Comparison of ENCODE assay signal across 1 cellular context in the genomic region with DNA sequence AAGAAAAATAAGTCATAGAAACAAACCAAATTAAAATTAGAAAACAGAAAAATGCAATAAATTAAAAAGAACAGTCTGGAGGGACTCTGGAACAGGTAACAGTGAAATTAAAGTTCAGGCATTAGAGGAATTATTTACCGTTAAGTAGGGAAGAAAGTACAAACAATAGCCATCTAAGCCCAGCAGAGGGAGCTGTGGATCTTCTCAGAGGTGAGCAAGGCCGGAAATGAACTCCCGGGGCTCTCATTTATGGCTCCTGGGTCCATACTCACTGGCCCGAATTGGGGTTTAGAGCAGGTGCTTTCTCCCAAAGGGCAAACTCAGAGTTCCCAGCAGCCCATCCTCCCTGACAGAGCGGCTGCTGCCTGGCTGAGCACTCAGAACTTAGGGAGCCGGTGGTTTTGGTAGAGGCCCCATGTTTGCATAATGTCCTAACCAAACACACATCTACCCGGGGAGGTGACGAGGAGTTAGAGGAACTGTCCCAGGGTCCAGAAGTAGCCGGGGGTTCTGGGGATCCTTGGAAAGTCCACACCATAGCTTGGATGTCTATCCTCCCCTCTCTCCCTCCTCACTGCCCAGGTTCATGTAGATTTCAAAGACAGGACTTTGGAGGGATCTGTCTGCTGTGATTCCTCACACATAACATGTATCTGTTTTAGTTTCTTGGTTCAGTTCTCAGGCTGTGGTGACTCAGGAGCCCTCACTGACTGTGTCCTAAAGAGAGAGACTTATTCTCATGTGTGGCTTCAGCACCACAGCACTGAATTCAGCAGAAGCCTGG.
A peak's percentile ranks its signal among the peaks of the same experiment; 100 is the strongest.
TF ChIP-seq lines count a peak whose summit lies in the region.

No MANE protein-coding gene starts in this region.

TF ChIP-seq in K562, 482 proteins besides CTCF, POLR2A, EP300 and RAD21 (continued from another document and continues in another):
- no peak for TF ChIP-seq ZNF518B (CRISPR knock-in tag; IDR thresholded peaks at IDR 0.05)
- TF ChIP-seq, protein P1, sequence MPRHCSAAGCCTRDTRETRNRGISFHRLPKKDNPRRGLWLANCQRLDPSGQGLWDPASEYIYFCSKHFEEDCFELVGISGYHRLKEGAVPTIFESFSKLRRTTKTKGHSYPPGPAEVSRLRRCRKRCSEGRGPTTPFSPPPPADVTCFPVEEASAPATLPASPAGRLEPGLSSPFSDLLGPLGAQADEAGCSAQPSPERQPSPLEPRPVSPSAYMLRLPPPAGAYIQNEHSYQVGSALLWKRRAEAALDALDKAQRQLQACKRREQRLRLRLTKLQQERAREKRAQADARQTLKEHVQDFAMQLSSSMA (CRISPR knock-in tag; IDR thresholded peaks at IDR 0.05), result no peak
- peak; percentile 63; the same call in 1 of the 2 replicates for TF ChIP-seq CTBP1 (IDR thresholded peaks at IDR 0.05; ENCODE audit: borderline replicate concordance)
- TF ChIP-seq ZNF766 (CRISPR knock-in tag; conservative IDR thresholded peaks at IDR 0.05), result peak; percentile 73
- no peak for TF ChIP-seq MAFG (tag; conservative IDR thresholded peaks at IDR 0.05)
- TF ChIP-seq NCOA6 (IDR thresholded peaks at IDR 0.05), result no peak
- TF ChIP-seq, protein P2, sequence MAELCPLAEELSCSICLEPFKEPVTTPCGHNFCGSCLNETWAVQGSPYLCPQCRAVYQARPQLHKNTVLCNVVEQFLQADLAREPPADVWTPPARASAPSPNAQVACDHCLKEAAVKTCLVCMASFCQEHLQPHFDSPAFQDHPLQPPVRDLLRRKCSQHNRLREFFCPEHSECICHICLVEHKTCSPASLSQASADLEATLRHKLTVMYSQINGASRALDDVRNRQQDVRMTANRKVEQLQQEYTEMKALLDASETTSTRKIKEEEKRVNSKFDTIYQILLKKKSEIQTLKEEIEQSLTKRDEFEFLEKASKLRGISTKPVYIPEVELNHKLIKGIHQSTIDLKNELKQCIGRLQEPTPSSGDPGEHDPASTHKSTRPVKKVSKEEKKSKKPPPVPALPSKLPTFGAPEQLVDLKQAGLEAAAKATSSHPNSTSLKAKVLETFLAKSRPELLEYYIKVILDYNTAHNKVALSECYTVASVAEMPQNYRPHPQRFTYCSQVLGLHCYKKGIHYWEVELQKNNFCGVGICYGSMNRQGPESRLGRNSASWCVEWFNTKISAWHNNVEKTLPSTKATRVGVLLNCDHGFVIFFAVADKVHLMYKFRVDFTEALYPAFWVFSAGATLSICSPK (IDR thresholded peaks at IDR 0.05; ENCODE audit: borderline replicate concordance), result no peak
- TF ChIP-seq FIP1L1 (IDR thresholded peaks at IDR 0.05; ENCODE audit: low read depth, low read length, poor library complexity, severe bottlenecking), result no peak
- no peak for TF ChIP-seq ZNF277 (CRISPR knock-in tag; IDR thresholded peaks at IDR 0.05; ENCODE audit: borderline replicate concordance)
- TF ChIP-seq NR1H2 (CRISPR knock-in tag; IDR thresholded peaks at IDR 0.05), result no peak
- TF ChIP-seq, protein P3, sequence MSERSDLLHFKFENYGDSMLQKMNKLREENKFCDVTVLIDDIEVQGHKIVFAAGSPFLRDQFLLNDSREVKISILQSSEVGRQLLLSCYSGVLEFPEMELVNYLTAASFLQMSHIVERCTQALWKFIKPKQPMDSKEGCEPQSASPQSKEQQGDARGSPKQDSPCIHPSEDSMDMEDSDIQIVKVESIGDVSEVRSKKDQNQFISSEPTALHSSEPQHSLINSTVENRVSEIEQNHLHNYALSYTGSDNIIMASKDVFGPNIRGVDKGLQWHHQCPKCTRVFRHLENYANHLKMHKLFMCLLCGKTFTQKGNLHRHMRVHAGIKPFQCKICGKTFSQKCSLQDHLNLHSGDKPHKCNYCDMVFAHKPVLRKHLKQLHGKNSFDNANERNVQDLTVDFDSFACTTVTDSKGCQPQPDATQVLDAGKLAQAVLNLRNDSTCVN (CRISPR knock-in tag; IDR thresholded peaks at IDR 0.05), result no peak
- TF ChIP-seq TEAD2 (tag; IDR thresholded peaks at IDR 0.05), result no peak; the same call in 1 of the 2 replicates
- TF ChIP-seq ARHGAP35 (IDR thresholded peaks at IDR 0.05; ENCODE audit: partially characterized antibody), result no peak
- TF ChIP-seq HMGXB4 (CRISPR knock-in tag; IDR thresholded peaks at IDR 0.05), result peak; percentile 31; the same call in 1 of the 2 replicates
- TF ChIP-seq HMG20A (CRISPR knock-in tag; conservative IDR thresholded peaks at IDR 0.05), result no peak
- no peak for TF ChIP-seq USF1 (CRISPR knock-in tag; IDR thresholded peaks at IDR 0.05)
- TF ChIP-seq ZBTB2 (IDR thresholded peaks at IDR 0.05), result no peak
- TF ChIP-seq POLR2AphosphoS5 (IDR thresholded peaks at IDR 0.05; ENCODE audit: control insufficient read depth, insufficient read depth, low read depth, low read length), result no peak
- no peak for TF ChIP-seq SMAD1 (IDR thresholded peaks at IDR 0.05; ENCODE audit: low read depth, low read length, partially characterized antibody)
- peak; percentile 57; the same call in 1 of the 2 replicates for TF ChIP-seq RFX5 (IDR thresholded peaks at IDR 0.05; ENCODE audit: low read depth, low read length)
- TF ChIP-seq PHF8 (IDR thresholded peaks at IDR 0.05; ENCODE audit: borderline replicate concordance, low read length), result no peak
- TF ChIP-seq ZNF3 (CRISPR knock-in tag; IDR thresholded peaks at IDR 0.05), result no peak
- TF ChIP-seq CC2D1A (IDR thresholded peaks at IDR 0.05), result no peak
- TF ChIP-seq MAFF (IDR thresholded peaks at IDR 0.05; ENCODE audit: low read length), result no peak
- TF ChIP-seq, protein P4, sequence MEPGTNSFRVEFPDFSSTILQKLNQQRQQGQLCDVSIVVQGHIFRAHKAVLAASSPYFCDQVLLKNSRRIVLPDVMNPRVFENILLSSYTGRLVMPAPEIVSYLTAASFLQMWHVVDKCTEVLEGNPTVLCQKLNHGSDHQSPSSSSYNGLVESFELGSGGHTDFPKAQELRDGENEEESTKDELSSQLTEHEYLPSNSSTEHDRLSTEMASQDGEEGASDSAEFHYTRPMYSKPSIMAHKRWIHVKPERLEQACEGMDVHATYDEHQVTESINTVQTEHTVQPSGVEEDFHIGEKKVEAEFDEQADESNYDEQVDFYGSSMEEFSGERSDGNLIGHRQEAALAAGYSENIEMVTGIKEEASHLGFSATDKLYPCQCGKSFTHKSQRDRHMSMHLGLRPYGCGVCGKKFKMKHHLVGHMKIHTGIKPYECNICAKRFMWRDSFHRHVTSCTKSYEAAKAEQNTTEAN (CRISPR knock-in tag; IDR thresholded peaks at IDR 0.05), result no peak
- no peak for TF ChIP-seq ZNF146 (CRISPR knock-in tag; IDR thresholded peaks at IDR 0.05; ENCODE audit: unreplicated experiment)
- no peak for TF ChIP-seq ZNF707 (CRISPR knock-in tag; conservative IDR thresholded peaks at IDR 0.05)
- TF ChIP-seq BRD9 (IDR thresholded peaks at IDR 0.05; ENCODE audit: low read depth, partially characterized antibody), result no peak
- peak; percentile 90; the same call in 1 of the 2 replicates for TF ChIP-seq MTA3 (IDR thresholded peaks at IDR 0.05; ENCODE audit: borderline replicate concordance)
- TF ChIP-seq ELF4 (CRISPR knock-in tag; IDR thresholded peaks at IDR 0.05), result no peak
- no peak; the same call in 1 of the 2 replicates for TF ChIP-seq ZNF24 (IDR thresholded peaks at IDR 0.05)
- TF ChIP-seq, protein P5, sequence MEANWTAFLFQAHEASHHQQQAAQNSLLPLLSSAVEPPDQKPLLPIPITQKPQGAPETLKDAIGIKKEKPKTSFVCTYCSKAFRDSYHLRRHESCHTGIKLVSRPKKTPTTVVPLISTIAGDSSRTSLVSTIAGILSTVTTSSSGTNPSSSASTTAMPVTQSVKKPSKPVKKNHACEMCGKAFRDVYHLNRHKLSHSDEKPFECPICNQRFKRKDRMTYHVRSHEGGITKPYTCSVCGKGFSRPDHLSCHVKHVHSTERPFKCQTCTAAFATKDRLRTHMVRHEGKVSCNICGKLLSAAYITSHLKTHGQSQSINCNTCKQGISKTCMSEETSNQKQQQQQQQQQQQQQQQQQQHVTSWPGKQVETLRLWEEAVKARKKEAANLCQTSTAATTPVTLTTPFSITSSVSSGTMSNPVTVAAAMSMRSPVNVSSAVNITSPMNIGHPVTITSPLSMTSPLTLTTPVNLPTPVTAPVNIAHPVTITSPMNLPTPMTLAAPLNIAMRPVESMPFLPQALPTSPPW (CRISPR knock-in tag; IDR thresholded peaks at IDR 0.05), result peak; percentile 30
- no peak for TF ChIP-seq CLOCK (CRISPR knock-in tag; IDR thresholded peaks at IDR 0.05; ENCODE audit: borderline replicate concordance)
- no peak for TF ChIP-seq ZFP30 (CRISPR knock-in tag; IDR thresholded peaks at IDR 0.05; ENCODE audit: borderline replicate concordance)
- no peak for TF ChIP-seq ZNF583 (CRISPR knock-in tag; IDR thresholded peaks at IDR 0.05)
- no peak for TF ChIP-seq ZKSCAN3 (CRISPR knock-in tag; IDR thresholded peaks at IDR 0.05)
